ENCODE assay signal across 34 cellular contexts in the genomic region with DNA sequence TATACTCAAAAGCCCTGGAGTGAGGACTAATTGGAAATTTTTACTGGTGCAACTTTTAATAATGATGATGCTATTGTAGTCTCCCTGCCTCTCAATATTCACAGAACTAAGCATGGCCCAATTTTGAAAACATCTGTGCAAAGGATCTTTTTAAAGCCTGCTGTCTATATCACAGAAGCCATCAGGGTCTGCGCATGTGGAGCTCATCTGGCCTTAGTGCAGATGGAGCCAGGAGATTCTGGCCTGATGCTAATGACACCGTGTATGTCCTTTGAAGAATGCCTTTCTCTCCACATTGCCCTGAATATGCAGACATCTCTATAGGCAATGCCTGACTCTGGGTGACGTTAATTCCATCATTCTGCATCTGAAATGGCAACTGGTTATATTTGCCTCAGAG.
"Had no signal": no experiment of that assay in that cellular context is flagged by ENCODE, and none has a peak within 500 bp of the region (broad histone marks: within the 10 kb centered on the region; RNA-seq: fewer than 3 reads in every experiment).

No MANE protein-coding gene starts in this region.

- H3K36me3 ChIP-seq: MG63 had no signal

- H3K27me3 ChIP-seq: MG63 had no signal

- H3K4me3 ChIP-seq: MG63 had no signal

- H3K27ac ChIP-seq: KMS-11 had no signal

- H3K9ac ChIP-seq: KMS-11 had no signal

- DNase-seq: Karpas-422, Kasumi-1, KG1, MG63, MM.1S, MV-4-11, NCI-H1048, NCI-H1092, NCI-H1092 treated with DMSO at 0.1 percent for 48 hours, NCI-H1105, NCI-H1105 treated with DMSO at 0.1 percent for 48 hours, NCI-H1417, NCI-H1417 treated with DMSO at 0.1 percent for 48 hours, NCI-H1436, NCI-H1436 treated with DMSO at 0.1 percent for 48 hours, NCI-H146, NCI-H1694, NCI-H1694 treated with DMSO at 0.1 percent for 48 hours, NCI-H187, NCI-H187 treated with DMSO at 0.1 percent for 48 hours, NCI-H1930, NCI-H2029, NCI-H2029 treated with DMSO at 0.1 percent for 48 hours, NCI-H2081, NCI-H2081 treated with DMSO at 0.1 percent for 48 hours, NCI-H2107, NCI-H2171, NCI-H2171 treated with DMSO at 0.1 percent for 48 hours, NCI-H2227 treated with DMSO at 0.1 percent for 48 hours, NCI-H226, NCI-H345, NCI-H446, NCI-H446 treated with DMSO at 0.1 percent for 48 hours had no signal

- H3K4me2 ChIP-seq: KMS-11 had no signal

- H3K9me3 ChIP-seq: MG63 had no signal
